ENCODE assay signal across 1 cellular context in genomic region chr3:44861412-44862220, GRCh38.
A peak's percentile ranks its signal among the peaks of the same experiment; 100 is the strongest.
TF ChIP-seq lines count a peak whose summit lies in the region.

Gene TMEM42, plus strand, starts transcription at chr3:44861912. Its CDS starts 13 bp downstream, at chr3:44861925.

TF ChIP-seq in HepG2, 621 proteins besides CTCF, POLR2A, EP300 and RAD21 (continued from another document and continues in another):
- TF ChIP-seq KIAA2018 (CRISPR knock-in tag; IDR thresholded peaks at IDR 0.05; ENCODE audit: borderline replicate concordance) (no peak), SNRNP70 (IDR thresholded peaks at IDR 0.05; ENCODE audit: low read depth, low read length) (no peak), ZNF124 (CRISPR knock-in tag; IDR thresholded peaks at IDR 0.05) (0 out of 2 replicates have a peak, but pooled peaks have one; percentile 44), DMAP1 (CRISPR knock-in tag; IDR thresholded peaks at IDR 0.05) (peak; percentile 84), KLF12 (CRISPR knock-in tag; IDR thresholded peaks at IDR 0.05; ENCODE audit: borderline replicate concordance) (peak; percentile 22; the same call in 1 of the 2 replicates), NCOA5 (CRISPR knock-in tag; IDR thresholded peaks at IDR 0.05) (no peak), ZNF724P (CRISPR knock-in tag; IDR thresholded peaks at IDR 0.05; ENCODE audit: borderline replicate concordance) (no peak), ZNF616 (CRISPR knock-in tag; IDR thresholded peaks at IDR 0.05; ENCODE audit: low read depth) (0 out of 2 replicates have a peak, but pooled peaks have one; percentile 32), ZNF580 (CRISPR knock-in tag; IDR thresholded peaks at IDR 0.05; ENCODE audit: borderline replicate concordance, low read depth) (peak; percentile 63; the same call in 1 of the 2 replicates), ZNF605 (CRISPR knock-in tag; IDR thresholded peaks at IDR 0.05) (0 out of 2 replicates have a peak, but pooled peaks have one; percentile 34), ZNF350 (CRISPR knock-in tag; IDR thresholded peaks at IDR 0.05; ENCODE audit: borderline replicate concordance, low read depth) (peak; percentile 74), ZBTB33 (CRISPR knock-in tag; IDR thresholded peaks at IDR 0.05) (peak; percentile 65; the same call in 1 of the 2 replicates), PRDM4 (CRISPR knock-in tag; IDR thresholded peaks at IDR 0.05; ENCODE audit: borderline replicate concordance) (no peak), ZBED4 (CRISPR knock-in tag; IDR thresholded peaks at IDR 0.05; ENCODE audit: borderline replicate concordance) (0 out of 2 replicates have a peak, but pooled peaks have one; percentile 58), MBD4 (IDR thresholded peaks at IDR 0.05; ENCODE audit: borderline replicate concordance, low read length) (no peak), FOXO4 (CRISPR knock-in tag; conservative IDR thresholded peaks at IDR 0.05) (no peak), RCOR2 (CRISPR knock-in tag; IDR thresholded peaks at IDR 0.05) (no peak), ETV6 (CRISPR knock-in tag; conservative IDR thresholded peaks at IDR 0.05) (0 out of 2 replicates have a peak, but pooled peaks have one; percentile 39), GRHL1 (CRISPR knock-in tag; conservative IDR thresholded peaks at IDR 0.05) (no peak), ZNF33B (CRISPR knock-in tag; IDR thresholded peaks at IDR 0.05) (0 out of 2 replicates have a peak, but pooled peaks have one; percentile 72), ZNF337 (CRISPR knock-in tag; IDR thresholded peaks at IDR 0.05; ENCODE audit: borderline replicate concordance, low read depth) (no peak), MLXIP (CRISPR knock-in tag; IDR thresholded peaks at IDR 0.05; ENCODE audit: borderline replicate concordance) (no peak), SSRP1 (CRISPR knock-in tag; IDR thresholded peaks at IDR 0.05) (no peak), ZNF788 (CRISPR knock-in tag; IDR thresholded peaks at IDR 0.05; ENCODE audit: borderline replicate concordance) (peak; percentile 39; the same call in 1 of the 2 replicates), PCBP1 (IDR thresholded peaks at IDR 0.05; ENCODE audit: borderline replicate concordance, low read depth, low read length) (no peak), TAF1 (CRISPR knock-in tag; IDR thresholded peaks at IDR 0.05) (peak; percentile 82)
